Comparison of ENCODE assay signal across 8 cellular contexts in genomic region chr7:128459394-128459878, GRCh38. TPM values are rescaled to one million over a fixed set of nuclear protein-coding genes. Genes with fewer than 3 reads are reported as not detected.
DNase-seq lines count a peak whose midpoint lies in the region; FAIRE-seq and TF ChIP-seq lines count a peak whose summit lies in the region.

No MANE protein-coding gene starts in this region.

- FAIRE-seq in RCC 7860 (lab: Jason Lieb, UNC) (no peak), frontal cortex (lab: Jason Lieb, UNC) (no peak)

- H4K91ac ChIP-seq in trophoblast cell (ENCODE audit: low read depth, low read length): no peak overlapping the region

- H3K18ac ChIP-seq in trophoblast cell (ENCODE audit: low read length): no peak overlapping the region

- H2BK5ac ChIP-seq in trophoblast cell (ENCODE audit: low read depth, low read length, poor library complexity): no peak overlapping the region

- H3K9ac ChIP-seq in trophoblast cell (ENCODE audit: low read length): no peak overlapping the region

- H3K79me1 ChIP-seq in trophoblast cell (ENCODE audit: low read length): peaks cover 17% of the 10 kb centered on the region

- no peak overlapping the region for H3K23ac ChIP-seq in trophoblast cell (ENCODE audit: low read length)

- H4K8ac ChIP-seq in trophoblast cell (ENCODE audit: low read depth, low read length): no peak overlapping the region

- H3K27ac ChIP-seq in trophoblast cell (ENCODE audit: low read depth, low read length): no peak overlapping the region

- DNase-seq in DMS 273 treated with DMSO at 0.1 percent for 48 hours (lab: John Stamatoyannopoulos, UW) (peak; percentile 59), GM20000 (ENCODE audit: low spot score) (peak; percentile 77), HK-2 (ENCODE audit: unreplicated experiment) (peak; percentile 50), RCC 7860 (ENCODE audit: low spot score) (peak; percentile 45), frontal cortex (ENCODE audit: low spot score in 2 of 2) (peak; percentile 63 to 68), trophoblast cell (peak; percentile 56 to 67), NCI-H187 treated with DMSO at 0.1 percent for 48 hours (lab: John Stamatoyannopoulos, UW) (no peak)
- peak; percentile 42 for DNase-seq in activated T-helper 9 cell treated with anti-CD3 and anti-CD28 coated beads, Interleukin-2, amount 50 U/mL, for 16 hours (ENCODE audit: low read depth)

- H3K36me3 ChIP-seq in trophoblast cell (ENCODE audit: control insufficient read depth in 1 of 2, insufficient read depth in 2 of 2, low read length in 2 of 2): peaks cover 7 to 15% of the 10 kb centered on the region in 2 experiments

- peak; percentile 77 for TF ChIP-seq CTCF in GM20000 (IDR thresholded peaks at IDR 0.05; ENCODE audit: extremely low read depth, missing control alignments)

- H2AFZ ChIP-seq in trophoblast cell (ENCODE audit: insufficient read depth, low read length, poor library complexity): no peak overlapping the region

- peak overlapping the region; percentile 25 for H3K4ac ChIP-seq in trophoblast cell (ENCODE audit: low read depth, low read length)

- no peak overlapping the region for H3K4me2 ChIP-seq in trophoblast cell (ENCODE audit: low read length)

- no CpG with 5 or more reads among the region's 5 CpGs for WGBS in trophoblast cell (ENCODE audit: extremely low coverage, insufficient coverage, insufficient read length)

- H4K12ac ChIP-seq in trophoblast cell (ENCODE audit: low read depth, low read length): no peak overlapping the region

- H2AK5ac ChIP-seq in trophoblast cell (ENCODE audit: low read length): no peak overlapping the region

- no peak overlapping the region for H3K14ac ChIP-seq in trophoblast cell (ENCODE audit: low read length)

- H3K4me1 ChIP-seq in trophoblast cell (ENCODE audit: control insufficient read depth in 1 of 2, insufficient read depth in 2 of 2, low read length in 2 of 2): peaks cover 12 to 17% of the 10 kb centered on the region in 2 experiments

- H3K79me2 ChIP-seq in trophoblast cell (ENCODE audit: control insufficient read depth, insufficient read depth, low read length, poor library complexity): peaks cover 13% of the 10 kb centered on the region

- no peak overlapping the region for H2BK120ac ChIP-seq in trophoblast cell (ENCODE audit: insufficient read depth, low read length, poor library complexity)

- H2BK12ac ChIP-seq in trophoblast cell (ENCODE audit: low read length): no peak overlapping the region

- H3K4me3 ChIP-seq in trophoblast cell (ENCODE audit: low read depth, low read length): no peak overlapping the region

- no peaks in the 10 kb centered on the region for H3K9me3 ChIP-seq in trophoblast cell (ENCODE audit: insufficient read depth, low read depth, low read length)

- no peaks in the 10 kb centered on the region for H3K27me3 ChIP-seq in trophoblast cell (ENCODE audit: insufficient read depth, low read length)

RNA-seq across cellular contexts. Expression of gene HILPDA, which starts 3.8 kb away (rescaled TPM):
- total RNA-seq in frontal cortex: 26.9 TPM
- 43.1 and 43.2 TPM in 2 replicates for polyA plus RNA-seq in trophoblast cell (2013)

RNA-seq across cellular contexts. Expression of gene METTL2B, which starts 17.1 kb away (rescaled TPM):
- total RNA-seq in frontal cortex: 37.9 TPM
- 24.4 and 24.5 TPM in 2 replicates for polyA plus RNA-seq in trophoblast cell (2013)

RNA-seq across cellular contexts. Expression of gene IMPDH1, which starts 49.7 kb away (rescaled TPM):
- 26.5 TPM for total RNA-seq in frontal cortex
- polyA plus RNA-seq in trophoblast cell (2013): 11.8 and 12.6 TPM in 2 replicates
